ENCODE assay signal across 2 cellular contexts in the genomic region with DNA sequence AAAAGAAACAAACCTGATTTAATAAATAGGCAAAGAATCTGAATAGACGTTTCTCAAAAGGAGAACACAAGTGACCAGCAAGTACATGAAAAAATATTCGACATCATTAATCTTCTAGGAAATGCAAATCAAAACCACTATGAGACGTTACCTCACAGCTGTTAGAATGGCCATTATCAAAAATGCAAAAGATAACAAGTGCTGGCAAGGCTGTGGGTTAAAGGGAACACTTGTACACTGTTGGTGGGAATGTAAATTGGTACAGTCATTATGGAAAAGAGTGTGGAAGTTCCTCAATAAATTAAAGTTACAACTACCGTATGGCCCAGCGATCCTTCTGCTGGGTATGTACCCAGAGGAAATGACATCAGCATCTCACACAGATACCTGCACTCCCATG.
TF ChIP-seq lines count a peak whose summit lies in the region.

No MANE protein-coding gene starts in this region.

TF ChIP-seq in A549, 52 proteins besides CTCF, POLR2A, EP300 and RAD21 (continued from another document):
- TF ChIP-seq, protein P1, sequence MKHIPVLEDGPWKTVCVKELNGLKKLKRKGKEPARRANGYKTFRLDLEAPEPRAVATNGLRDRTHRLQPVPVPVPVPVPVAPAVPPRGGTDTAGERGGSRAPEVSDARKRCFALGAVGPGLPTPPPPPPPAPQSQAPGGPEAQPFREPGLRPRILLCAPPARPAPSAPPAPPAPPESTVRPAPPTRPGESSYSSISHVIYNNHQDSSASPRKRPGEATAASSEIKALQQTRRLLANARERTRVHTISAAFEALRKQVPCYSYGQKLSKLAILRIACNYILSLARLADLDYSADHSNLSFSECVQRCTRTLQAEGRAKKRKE (CRISPR knock-in tag; IDR thresholded peaks at IDR 0.05; ENCODE audit: low read depth): no peak
- TF ChIP-seq RCOR1 (IDR thresholded peaks at IDR 0.05; ENCODE audit: low read depth, low read length) (no peak), KDM5A (IDR thresholded peaks at IDR 0.05) (no peak)

TF ChIP-seq in GM12878, 131 proteins besides CTCF, POLR2A, EP300 and RAD21 (continued from another document):
- TF ChIP-seq, protein P2, sequence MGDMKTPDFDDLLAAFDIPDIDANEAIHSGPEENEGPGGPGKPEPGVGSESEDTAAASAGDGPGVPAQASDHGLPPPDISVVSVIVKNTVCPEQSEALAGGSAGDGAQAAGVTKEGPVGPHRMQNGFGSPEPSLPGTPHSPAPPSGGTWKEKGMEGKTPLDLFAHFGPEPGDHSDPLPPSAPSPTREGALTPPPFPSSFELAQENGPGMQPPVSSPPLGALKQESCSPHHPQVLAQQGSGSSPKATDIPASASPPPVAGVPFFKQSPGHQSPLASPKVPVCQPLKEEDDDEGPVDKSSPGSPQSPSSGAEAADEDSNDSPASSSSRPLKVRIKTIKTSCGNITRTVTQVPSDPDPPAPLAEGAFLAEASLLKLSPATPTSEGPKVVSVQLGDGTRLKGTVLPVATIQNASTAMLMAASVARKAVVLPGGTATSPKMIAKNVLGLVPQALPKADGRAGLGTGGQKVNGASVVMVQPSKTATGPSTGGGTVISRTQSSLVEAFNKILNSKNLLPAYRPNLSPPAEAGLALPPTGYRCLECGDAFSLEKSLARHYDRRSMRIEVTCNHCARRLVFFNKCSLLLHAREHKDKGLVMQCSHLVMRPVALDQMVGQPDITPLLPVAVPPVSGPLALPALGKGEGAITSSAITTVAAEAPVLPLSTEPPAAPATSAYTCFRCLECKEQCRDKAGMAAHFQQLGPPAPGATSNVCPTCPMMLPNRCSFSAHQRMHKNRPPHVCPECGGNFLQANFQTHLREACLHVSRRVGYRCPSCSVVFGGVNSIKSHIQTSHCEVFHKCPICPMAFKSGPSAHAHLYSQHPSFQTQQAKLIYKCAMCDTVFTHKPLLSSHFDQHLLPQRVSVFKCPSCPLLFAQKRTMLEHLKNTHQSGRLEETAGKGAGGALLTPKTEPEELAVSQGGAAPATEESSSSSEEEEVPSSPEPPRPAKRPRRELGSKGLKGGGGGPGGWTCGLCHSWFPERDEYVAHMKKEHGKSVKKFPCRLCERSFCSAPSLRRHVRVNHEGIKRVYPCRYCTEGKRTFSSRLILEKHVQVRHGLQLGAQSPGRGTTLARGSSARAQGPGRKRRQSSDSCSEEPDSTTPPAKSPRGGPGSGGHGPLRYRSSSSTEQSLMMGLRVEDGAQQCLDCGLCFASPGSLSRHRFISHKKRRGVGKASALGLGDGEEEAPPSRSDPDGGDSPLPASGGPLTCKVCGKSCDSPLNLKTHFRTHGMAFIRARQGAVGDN (IDR thresholded peaks at IDR 0.05): no peak
